14 cellular contexts compared by ENCODE assay signal in the genomic region with DNA sequence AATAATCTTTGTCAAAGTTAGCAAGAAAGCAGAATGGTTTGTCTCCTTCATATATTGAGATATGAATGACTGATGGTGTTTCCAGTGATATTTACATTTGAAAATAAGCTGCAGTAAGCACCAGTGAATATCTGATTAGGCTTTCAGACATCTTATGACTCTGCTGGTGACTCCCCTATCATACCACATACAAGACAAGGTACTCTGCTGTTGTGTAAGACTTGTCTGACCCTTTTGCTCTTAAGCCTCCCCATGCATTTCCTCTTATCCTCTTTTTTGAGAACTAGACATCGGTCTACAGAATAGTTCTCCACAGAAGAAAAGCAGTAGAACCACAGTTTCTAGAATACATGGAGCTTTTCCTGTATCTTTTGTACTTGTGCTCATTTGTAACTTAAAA.
"Had no signal": no experiment of that assay in that cellular context is flagged by ENCODE, and none has a peak within 500 bp of the region (broad histone marks: within the 10 kb centered on the region; RNA-seq: fewer than 3 reads in every experiment).

No MANE protein-coding gene starts in this region.

- H3K4me1 Mint-ChIP-seq: natural killer cell had no signal

- DNase-seq: activated CD4-positive, alpha-beta memory T cell treated with anti-CD3 and anti-CD28 coated beads, Interleukin-2, amount 10 ng/mL, durations not matched to agents 7 days and 5 days; activated CD4-positive, CD25-positive, alpha-beta regulatory T cell treated with anti-CD3 and anti-CD28 coated beads, Interleukin-2, amount 50 U/mL, for 72 hours; anterior cingulate cortex; endodermal cell; erythroblast; hippocampal formation; natural killer cell; occipital lobe; stimulated activated CD4-positive, alpha-beta T cell treated with anti-CD3 and anti-CD28 coated beads, Interleukin-2, amount 100 ng/mL, for 24 hours; stimulated activated naive CD4-positive, alpha-beta T cell treated with Interleukin-2 at 50 U/mL for 16 hours; upper lobe of right lung had no signal

- ATAC-seq: natural killer cell, sciatic nerve, upper lobe of right lung had no signal

- H3K4me3 Mint-ChIP-seq: activated CD4-positive, alpha-beta memory T cell treated with anti-CD3 and anti-CD28 coated beads, Interleukin-2, amount 10 ng/mL, durations not matched to agents 7 days and 5 days; activated naive CD8-positive, alpha-beta T cell; endodermal cell; natural killer cell had no signal

- H3K27ac Mint-ChIP-seq: activated CD4-positive, alpha-beta memory T cell treated with anti-CD3 and anti-CD28 coated beads, Interleukin-2, amount 10 ng/mL, durations not matched to agents 7 days and 5 days; activated naive CD8-positive, alpha-beta T cell; activated T-helper 2 cell treated with anti-CD3 and anti-CD28 coated beads, Interferon-gamma antibody, Interleukin-2, Interleukin-4, amounts not matched to agents 10 μg/mL and 5 μg/mL and 100 μg/mL, durations not matched to agents 14 hours and 24 hours and 36 hours; endodermal cell; natural killer cell had no signal

- H3K27me3 Mint-ChIP-seq: activated CD4-positive, alpha-beta memory T cell treated with anti-CD3 and anti-CD28 coated beads, Interleukin-2, amount 10 ng/mL, durations not matched to agents 7 days and 5 days; activated naive CD8-positive, alpha-beta T cell had no signal

- H3K9me3 Mint-ChIP-seq: activated CD4-positive, alpha-beta memory T cell treated with anti-CD3 and anti-CD28 coated beads, Interleukin-2, amount 10 ng/mL, durations not matched to agents 7 days and 5 days; activated T-helper 2 cell treated with anti-CD3 and anti-CD28 coated beads, Interferon-gamma antibody, Interleukin-2, Interleukin-4, amounts not matched to agents 10 μg/mL and 5 μg/mL and 100 μg/mL, durations not matched to agents 14 hours and 24 hours and 36 hours; endodermal cell; natural killer cell had no signal
